15 cellular contexts compared by ENCODE assay signal in genomic region chr13:29868581-29868980, GRCh38. TPM values are rescaled to one million over a fixed set of nuclear protein-coding genes. Genes with fewer than 3 reads are reported as not detected.
DNase-seq lines count a peak whose midpoint lies in the region; ATAC-seq and TF ChIP-seq lines count a peak whose summit lies in the region.
"Had no signal": no experiment of that assay in that cellular context is flagged by ENCODE, and none has a peak within 500 bp of the region (broad histone marks: within the 10 kb centered on the region; RNA-seq: fewer than 3 reads in every experiment).

No MANE protein-coding gene starts in this region.

- H3K36me3 ChIP-seq in GM23338 (ENCODE audit: insufficient read depth) (no peaks in the 10 kb centered on the region), prostate gland (no peaks in the 10 kb centered on the region)

- H3K27me3 Mint-ChIP-seq in GM23338 (ENCODE audit: insufficient read depth, low read depth, poor library complexity): no peaks in the 10 kb centered on the region

- DNase-seq in GM23338 (ENCODE audit: low spot score) (no peak), LNCaP clone FGC (ENCODE audit: low read depth) (peak; percentile 44), myocyte (ENCODE audit: low read depth) (peak; percentile 37), prostate gland (ENCODE audit: low spot score) (peak; percentile 19), SIG-M5 treated with dmso at 0.1 percent for 504 hours (lab: John Stamatoyannopoulos, UW; ENCODE audit: unreplicated experiment) (no peak)
- no peak for DNase-seq in stimulated activated naive CD4-positive, alpha-beta T cell (lab: John Stamatoyannopoulos, UW)
- DNase-seq: C1 segment of cervical spinal cord; CD4-positive, alpha-beta memory T cell; COR-L47; DMS153; DND-41; GM23248; H9 had no signal

- H3F3A ChIP-seq in GM23338 (replicated peaks; ENCODE audit: low read depth): no peaks in the 10 kb centered on the region

- H3K27ac ChIP-seq in GM23338 (ENCODE audit: low read depth) (no peak overlapping the region), prostate gland (no peak overlapping the region)
- H3K27ac ChIP-seq: GM23248 had no signal

- no peaks in the 10 kb centered on the region for H3K79me2 ChIP-seq in GM23338 (replicated peaks; ENCODE audit: insufficient read depth)

- peak overlapping the region; percentile 80 for H2AFZ ChIP-seq in GM23338
- H2AFZ ChIP-seq: GM23248 had no signal

- H3K4me2 ChIP-seq in GM23338: no peak overlapping the region

- H3K4me3 ChIP-seq in GM23338 (no peak overlapping the region), LNCaP clone FGC (ENCODE audit: low read depth, low read length) (no peak overlapping the region), prostate gland (no peak overlapping the region)
- H3K4me3 ChIP-seq: GM23248 had no signal

- no peaks in the 10 kb centered on the region for H3K9me3 Mint-ChIP-seq in GM23338
- H3K9me3 Mint-ChIP-seq: H9 had no signal

- no peak for TF ChIP-seq CTCF in GM23338 (conservative IDR thresholded peaks at IDR 0.05; ENCODE audit: low read depth in 2 of 2)
- no peak for TF ChIP-seq CTCF in LNCaP clone FGC (IDR thresholded peaks at IDR 0.05; ENCODE audit: control insufficient read depth, extremely low read depth, insufficient read depth)
- no peak for TF ChIP-seq CTCF in prostate gland (IDR thresholded peaks at IDR 0.05)

- no peak overlapping the region for H3K27ac Mint-ChIP-seq in GM23338
- H3K27ac Mint-ChIP-seq: CD4-positive, alpha-beta memory T cell; H9 had no signal

- 29% methylated on average over 7 of the region's 7 CpGs for WGBS in prostate gland

- no peak for TF ChIP-seq POLR2A in prostate gland (IDR thresholded peaks at IDR 0.05)

- peaks cover 4% of the 10 kb centered on the region; the same call in 1 of the 2 replicates for H3K4me1 ChIP-seq in GM23338 (ENCODE audit: insufficient read depth)
- no peaks in the 10 kb centered on the region for H3K4me1 ChIP-seq in prostate gland (replicated peaks)

- no peak for ATAC-seq in GM23338
- ATAC-seq in GM19463 (IDR thresholded peaks at IDR 0.05; ENCODE audit: unreplicated experiment): no peak
- ATAC-seq: HCT116 had no signal

- no peak overlapping the region for H3K4me3 Mint-ChIP-seq in GM23338
- H3K4me3 Mint-ChIP-seq: CD4-positive, alpha-beta memory T cell; H9 had no signal

- H3K9me2 ChIP-seq in GM23338 (ENCODE audit: insufficient read depth): no peaks in the 10 kb centered on the region

- H3K36me3 Mint-ChIP-seq in GM23338 (ENCODE audit: low read depth): no peaks in the 10 kb centered on the region
- H3K36me3 Mint-ChIP-seq: CD4-positive, alpha-beta memory T cell had no signal

- intact Hi-C loops in prostate gland (cut with DNase I): no loop called here

- no peaks in the 10 kb centered on the region for H3K27me3 ChIP-seq in GM23338 (ENCODE audit: insufficient read depth)
- no peaks in the 10 kb centered on the region for H3K27me3 ChIP-seq in prostate gland (replicated peaks; ENCODE audit: insufficient read depth)

- peaks cover 4% of the 10 kb centered on the region; the same call in 1 of the 3 replicates for H3K4me1 Mint-ChIP-seq in GM23338
- H3K4me1 Mint-ChIP-seq: CD4-positive, alpha-beta memory T cell; H9 had no signal

- H4K20me1 ChIP-seq in GM23338 (replicated peaks; ENCODE audit: insufficient read depth): no peaks in the 10 kb centered on the region

- no peaks in the 10 kb centered on the region for H3K9me3 ChIP-seq in prostate gland

TF ChIP-seq in GM23338, 12 proteins besides CTCF, POLR2A, EP300 and RAD21 (continues in another document):
- TF ChIP-seq ZNF331 (CRISPR knock-in tag; IDR thresholded peaks at IDR 0.05; ENCODE audit: low read depth): no peak
- no peak for TF ChIP-seq ZNF114 (CRISPR knock-in tag; IDR thresholded peaks at IDR 0.05)
- TF ChIP-seq, protein P1, sequence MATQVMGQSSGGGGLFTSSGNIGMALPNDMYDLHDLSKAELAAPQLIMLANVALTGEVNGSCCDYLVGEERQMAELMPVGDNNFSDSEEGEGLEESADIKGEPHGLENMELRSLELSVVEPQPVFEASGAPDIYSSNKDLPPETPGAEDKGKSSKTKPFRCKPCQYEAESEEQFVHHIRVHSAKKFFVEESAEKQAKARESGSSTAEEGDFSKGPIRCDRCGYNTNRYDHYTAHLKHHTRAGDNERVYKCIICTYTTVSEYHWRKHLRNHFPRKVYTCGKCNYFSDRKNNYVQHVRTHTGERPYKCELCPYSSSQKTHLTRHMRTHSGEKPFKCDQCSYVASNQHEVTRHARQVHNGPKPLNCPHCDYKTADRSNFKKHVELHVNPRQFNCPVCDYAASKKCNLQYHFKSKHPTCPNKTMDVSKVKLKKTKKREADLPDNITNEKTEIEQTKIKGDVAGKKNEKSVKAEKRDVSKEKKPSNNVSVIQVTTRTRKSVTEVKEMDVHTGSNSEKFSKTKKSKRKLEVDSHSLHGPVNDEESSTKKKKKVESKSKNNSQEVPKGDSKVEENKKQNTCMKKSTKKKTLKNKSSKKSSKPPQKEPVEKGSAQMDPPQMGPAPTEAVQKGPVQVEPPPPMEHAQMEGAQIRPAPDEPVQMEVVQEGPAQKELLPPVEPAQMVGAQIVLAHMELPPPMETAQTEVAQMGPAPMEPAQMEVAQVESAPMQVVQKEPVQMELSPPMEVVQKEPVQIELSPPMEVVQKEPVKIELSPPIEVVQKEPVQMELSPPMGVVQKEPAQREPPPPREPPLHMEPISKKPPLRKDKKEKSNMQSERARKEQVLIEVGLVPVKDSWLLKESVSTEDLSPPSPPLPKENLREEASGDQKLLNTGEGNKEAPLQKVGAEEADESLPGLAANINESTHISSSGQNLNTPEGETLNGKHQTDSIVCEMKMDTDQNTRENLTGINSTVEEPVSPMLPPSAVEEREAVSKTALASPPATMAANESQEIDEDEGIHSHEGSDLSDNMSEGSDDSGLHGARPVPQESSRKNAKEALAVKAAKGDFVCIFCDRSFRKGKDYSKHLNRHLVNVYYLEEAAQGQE (IDR thresholded peaks at IDR 0.05; ENCODE audit: unreplicated experiment): no peak
- no peak for TF ChIP-seq JUNB (IDR thresholded peaks at IDR 0.05; ENCODE audit: unreplicated experiment)
- no peak for TF ChIP-seq EZH2 (IDR thresholded peaks at IDR 0.05; ENCODE audit: low read depth, unreplicated experiment)
- no peak for TF ChIP-seq NANOG (IDR thresholded peaks at IDR 0.05; ENCODE audit: borderline replicate concordance)
- TF ChIP-seq, protein P2, sequence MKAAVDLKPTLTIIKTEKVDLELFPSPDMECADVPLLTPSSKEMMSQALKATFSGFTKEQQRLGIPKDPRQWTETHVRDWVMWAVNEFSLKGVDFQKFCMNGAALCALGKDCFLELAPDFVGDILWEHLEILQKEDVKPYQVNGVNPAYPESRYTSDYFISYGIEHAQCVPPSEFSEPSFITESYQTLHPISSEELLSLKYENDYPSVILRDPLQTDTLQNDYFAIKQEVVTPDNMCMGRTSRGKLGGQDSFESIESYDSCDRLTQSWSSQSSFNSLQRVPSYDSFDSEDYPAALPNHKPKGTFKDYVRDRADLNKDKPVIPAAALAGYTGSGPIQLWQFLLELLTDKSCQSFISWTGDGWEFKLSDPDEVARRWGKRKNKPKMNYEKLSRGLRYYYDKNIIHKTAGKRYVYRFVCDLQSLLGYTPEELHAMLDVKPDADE (IDR thresholded peaks at IDR 0.05): no peak
- TF ChIP-seq EZH2phosphoT487 (IDR thresholded peaks at IDR 0.05; ENCODE audit: unreplicated experiment): no peak
- TF ChIP-seq POLR2AphosphoS5 (IDR thresholded peaks at IDR 0.05; ENCODE audit: low read depth): no peak

RNA-seq across cellular contexts. Expression of gene UBL3, which starts 18.2 kb away (rescaled TPM):
- total RNA-seq in GM23338 (2014; rRNA removed; shearing (Covaris generic)): 21.1 and 23.5 TPM in 2 replicates
- 9.7 and 10.0 TPM in 2 replicates for polyA plus RNA-seq in GM23338 (2016; fragmentation: Nextera tagmentation; extraction: Ambion mirVana)
- 24.9 and 27.4 TPM in 2 replicates for total RNA-seq in myocyte
- polyA plus RNA-seq in myocyte (2012): 21.8 TPM
- 10 to 100 TPM; 36.3 to 38.2 TPM for total RNA-seq in prostate gland

Comparison
In these comparisons a context has a peak if more than half of its experiments do, and no peak if none do; other contexts are left out.
1. DNase-seq: peak in LNCaP clone FGC (single experiment), myocyte (single experiment) and prostate gland (single experiment); none in GM23338 (single experiment), stimulated activated naive CD4-positive, alpha-beta T cell (0 of 6) and SIG-M5 treated with dmso at 0.1 percent for 504 hours (single experiment).